In genomic region chr20:373171-373890, GRCh38 we compare ENCODE assay signal across 1 cellular context.
TF ChIP-seq lines count a peak whose summit lies in the region.

No MANE protein-coding gene starts in this region.

TF ChIP-seq in HepG2, 621 proteins besides CTCF, POLR2A, EP300 and RAD21 (continued from another document):
- peak; percentile 46; the same call in 1 of the 2 replicates for TF ChIP-seq ZHX1 (CRISPR knock-in tag; IDR thresholded peaks at IDR 0.05; ENCODE audit: low read depth)
- TF ChIP-seq RNF2 (conservative IDR thresholded peaks at IDR 0.05; ENCODE audit: low read depth): no peak
- 0 out of 2 replicates have a peak, but pooled peaks have one; percentile 21 for TF ChIP-seq DMAP1 (CRISPR knock-in tag; IDR thresholded peaks at IDR 0.05)
- peak; percentile 31; the same call in 1 of the 2 replicates for TF ChIP-seq MXD1 (CRISPR knock-in tag; IDR thresholded peaks at IDR 0.05)
